ENCODE assay signal across 8 cellular contexts in the genomic region with DNA sequence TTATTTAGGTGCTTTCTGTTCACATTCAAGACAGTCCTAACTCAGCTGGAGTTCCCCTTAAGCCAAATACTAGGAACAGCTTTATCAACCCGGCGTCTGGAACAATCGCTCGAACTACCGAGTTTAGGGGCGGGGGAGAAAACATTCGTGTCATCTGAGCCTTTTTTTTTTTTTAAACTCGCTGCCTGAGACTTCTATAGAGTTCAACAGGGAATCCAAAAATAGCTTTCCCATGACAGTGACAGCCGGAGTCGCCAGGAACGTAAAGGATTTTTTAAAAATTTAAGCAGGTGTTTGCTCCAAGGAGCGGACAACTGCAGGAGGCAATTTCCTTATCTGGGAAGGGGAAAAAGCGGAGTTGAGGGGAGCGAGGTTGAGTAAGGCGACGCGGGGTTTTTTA. TPM values are rescaled to one million over a fixed set of nuclear protein-coding genes. Genes with fewer than 3 reads are reported as not detected.
DNase-seq lines count a peak whose midpoint lies in the region; ATAC-seq, FAIRE-seq and TF ChIP-seq lines count a peak whose summit lies in the region.

No MANE protein-coding gene starts in this region.

- H3K9me3 ChIP-seq in AG04450 (ENCODE audit: control insufficient read depth, insufficient read depth, low read length): peaks cover 7% of the 10 kb centered on the region
- no peaks in the 10 kb centered on the region for H3K9me3 ChIP-seq in pancreas

- no peak for TF ChIP-seq CTCF in AG04450 (IDR thresholded peaks at IDR 0.05; ENCODE audit: low read depth, low read length)
- no peak for TF ChIP-seq CTCF in pancreas (IDR thresholded peaks at IDR 0.05)

- ATAC-seq in GM18517 (IDR thresholded peaks at IDR 0.05; ENCODE audit: unreplicated experiment): peak; percentile 12
- ATAC-seq in activated T-helper 17 cell treated with anti-CD3 and anti-CD28 coated beads, Interleukin-2, amount 50 U/mL, for 72 hours (replicated peaks): peak; percentile 23
- peak; percentile 33 to 57 (median 36) for ATAC-seq in pancreas

- intact Hi-C loops in pancreas (cut with DNase I): no loop called here

- CTCF ChIA-PET in AG04450 (lab: Charles Lee): interaction anchor here (1.2 to 2.9 kb wide), 5 partner anchors 10 to 221 kb away, joined by 3 to 25 read pairs (median 6); no protein-coding TSS in a partner anchor

- peaks cover 0 to 17% (median 5%) of the 10 kb centered on the region in 3 donors for H3K4me1 ChIP-seq in pancreas

- no peaks in the 10 kb centered on the region for H3K36me3 ChIP-seq in pancreas

- H3K4me3 ChIP-seq in AG04450 (ENCODE audit: low read depth, low read length) (peak overlapping the region; percentile 95), pancreas (peak overlapping the region; percentile 77 to 96 (median 88))

- H3K27me3 Mint-ChIP-seq in activated T-helper 17 cell treated with anti-CD3 and anti-CD28 coated beads, Interleukin-2, amount 50 U/mL, for 72 hours: peaks cover 7% of the 10 kb centered on the region

- no peaks in the 10 kb centered on the region for H3K9me3 Mint-ChIP-seq in activated T-helper 17 cell treated with anti-CD3 and anti-CD28 coated beads, Interleukin-2, amount 50 U/mL, for 72 hours

- POLR2A ChIA-PET in AG04450 (lab: Yijun Ruan, JAX): interaction anchor here (1.8 kb wide), 1 partner anchor 9 kb away, joined by 5 read pairs; no protein-coding TSS in a partner anchor

- H3K27ac ChIP-seq in AG04450 (ENCODE audit: low read depth, low read length) (no peak overlapping the region), pancreas (peak overlapping the region; percentile 91 to 94 (median 92))

- FAIRE-seq in pancreas (lab: Jason Lieb, UNC): no peak

- 1% methylated on average over 17 of the region's 17 CpGs for WGBS in pancreas, 2 donors

- peaks cover 20% of the 10 kb centered on the region for H3K36me3 Mint-ChIP-seq in activated T-helper 17 cell treated with anti-CD3 and anti-CD28 coated beads, Interleukin-2, amount 50 U/mL, for 72 hours (ENCODE audit: low read depth)

- DNase-seq in AG04450 (ENCODE audit: low read depth, low spot score): no peak
- peak; percentile 58 for DNase-seq in M059J (ENCODE audit: low read depth)
- peak; percentile 37 for DNase-seq in globus pallidus (ENCODE audit: low spot score)
- DNase-seq in pancreas: peak in 1 of 6 donors; percentile 45
- DNase-seq in retina: no peak
- DNase-seq in H4 (ENCODE audit: low spot score): no peak

- H3K27me3 ChIP-seq in AG04450 (ENCODE audit: control insufficient read depth, insufficient read depth, low read length) (no peaks in the 10 kb centered on the region), pancreas (no peaks in the 10 kb centered on the region)

- peak overlapping the region; percentile 96 for H3K27ac Mint-ChIP-seq in activated T-helper 17 cell treated with anti-CD3 and anti-CD28 coated beads, Interleukin-2, amount 50 U/mL, for 72 hours

- H3K4me1 Mint-ChIP-seq in activated T-helper 17 cell treated with anti-CD3 and anti-CD28 coated beads, Interleukin-2, amount 50 U/mL, for 72 hours: peaks cover 24% of the 10 kb centered on the region

- H3K4me3 Mint-ChIP-seq in activated T-helper 17 cell treated with anti-CD3 and anti-CD28 coated beads, Interleukin-2, amount 50 U/mL, for 72 hours: peak overlapping the region; percentile 93

RNA-seq across cellular contexts. Expression of a gene that starts 0.8 kb away (rescaled TPM):
- polyA plus RNA-seq in AG04450 (2011; rRNA removed) (9.1 and 10.0 TPM in 2 replicates), pancreas (1 to 10 TPM; 1.2 to 3.4 TPM)
- polyA minus RNA-seq in AG04450 (2011; rRNA and poly(A)+ RNA removed): 11.1 and 11.9 TPM in 2 replicates
- total RNA-seq in M059J (2014; rRNA removed; shearing (Covaris generic)): 3.2 and 8.4 TPM in 2 replicates
- total RNA-seq in activated T-helper 17 cell treated with anti-CD3 and anti-CD28 coated beads, Interleukin-2, amount 50 U/mL, for 72 hours: 10 to 100 TPM in 1 of 2 donors, 1 to 10 TPM in 1; 8.7 to 10.7 TPM
- 1 to 10 TPM; 5.0 to 9.5 (median 6.1) TPM for total RNA-seq in pancreas
- total RNA-seq in H4 (2014; rRNA removed; shearing (Covaris generic)): 8.8 and 9.1 TPM in 2 replicates

RNA-seq across cellular contexts. Expression of a gene that starts 58.5 kb away (rescaled TPM):
- polyA plus RNA-seq in AG04450 (2011; rRNA removed): 0.33 and 0.52 TPM in 2 replicates
- polyA minus RNA-seq in AG04450 (2011; rRNA and poly(A)+ RNA removed): 0.17 and 0.41 TPM in 2 replicates
- 0.52 and 0.57 TPM in 2 replicates for total RNA-seq in M059J (2014; rRNA removed; shearing (Covaris generic))
- total RNA-seq in activated T-helper 17 cell treated with anti-CD3 and anti-CD28 coated beads, Interleukin-2, amount 50 U/mL, for 72 hours: under 1 TPM; 0.13 to 0.29 TPM
- under 1 TPM; 0.13 to 0.81 (median 0.64) TPM for total RNA-seq in pancreas
- under 1 TPM; 0.26 to 0.34 TPM for polyA plus RNA-seq in pancreas
- 0.23 and 0.39 TPM in 2 replicates for total RNA-seq in H4 (2014; rRNA removed; shearing (Covaris generic))

Comparison
In these comparisons a context has a peak if more than half of its experiments do, and no peak if none do; other contexts are left out.
1. DNase-seq: peak in M059J (single experiment) and globus pallidus (single experiment); none in AG04450 (single experiment), retina (single experiment) and H4 (single experiment).
2. Peak in every context shown above with its lines, with median percentiles within 50 percentile points of each other: ATAC-seq.